ENCODE assay signal across 25 cellular contexts in the genomic region with DNA sequence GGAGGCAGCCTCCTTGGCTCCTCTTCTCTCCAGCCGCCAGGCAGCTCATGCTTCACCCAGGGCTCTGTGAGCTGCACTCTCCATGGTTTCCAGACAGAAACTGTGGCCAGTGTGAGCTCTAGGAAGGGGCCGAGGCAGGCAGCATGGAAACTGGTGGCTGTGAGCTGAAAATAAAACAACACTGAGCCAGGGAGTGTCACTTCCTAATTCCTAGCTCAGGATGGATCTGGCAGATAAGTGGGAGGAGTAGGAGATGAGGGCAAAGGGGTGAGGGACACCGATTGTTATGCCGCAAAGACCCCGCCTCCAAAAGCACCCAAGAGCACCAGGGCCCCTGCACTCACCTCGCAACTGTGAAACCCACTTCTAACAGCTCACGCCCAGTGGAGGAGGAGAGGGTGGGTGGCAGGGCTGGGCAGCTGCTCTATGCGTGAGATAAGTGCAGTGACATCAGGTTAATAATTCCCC.
DNase-seq lines count a peak whose midpoint lies in the region; ATAC-seq, FAIRE-seq and TF ChIP-seq lines count a peak whose summit lies in the region.
"Had no signal": no experiment of that assay in that cellular context is flagged by ENCODE, and none has a peak within 500 bp of the region (broad histone marks: within the 10 kb centered on the region; RNA-seq: fewer than 3 reads in every experiment).

No MANE protein-coding gene starts in this region.

- peak overlapping the region; percentile 2; the same call in 1 of the 2 replicates for H3K4me2 ChIP-seq in OCI-LY3 (ENCODE audit: low read length)
- H3K4me2 ChIP-seq: BLaER1 had no signal

- no peak overlapping the region for H2AFZ ChIP-seq in OCI-LY3 (ENCODE audit: low read depth, low read length)

- no peaks in the 10 kb centered on the region for H3K79me2 ChIP-seq in OCI-LY3 (ENCODE audit: low read length)

- ATAC-seq in left cardiac atrium = peak in 1 of 2 donors; percentile 61
- no peak for ATAC-seq in Right ventricle myocardium superior (ENCODE audit: poor library complexity)
- ATAC-seq in GM21528 (IDR thresholded peaks at IDR 0.05; ENCODE audit: low FRiP score, unreplicated experiment) = no peak
- ATAC-seq in GM21360 (IDR thresholded peaks at IDR 0.05; ENCODE audit: unreplicated experiment) = no peak
- ATAC-seq: activated CD8-positive, alpha-beta T cell treated with anti-CD3 and anti-CD28 coated beads for 36 hours; foreskin keratinocyte; HCT116; T-helper 17 cell had no signal

- TF ChIP-seq POLR2A in sigmoid colon (IDR thresholded peaks at IDR 0.05) = no peak

- intact Hi-C loops in left cardiac atrium (cut with DNase I) = no loop called here
- intact Hi-C loops in Right ventricle myocardium superior (cut with DNase I) = no loop called here
- intact Hi-C loops in sigmoid colon (cut with DNase I) = no loop called here

- no peak for TF ChIP-seq CTCF in OCI-LY3 (IDR thresholded peaks at IDR 0.05; ENCODE audit: low read depth, low read length)
- no peak for TF ChIP-seq CTCF in sigmoid colon (IDR thresholded peaks at IDR 0.05)

- WGBS in sigmoid colon, 2 donors = 68 to 73% methylated on average over 8 of the region's 8 CpGs

- H3K27ac ChIP-seq in OCI-LY3 (ENCODE audit: low read length) (no peak overlapping the region), sigmoid colon (no peak overlapping the region)
- H3K27ac ChIP-seq: BLaER1, foreskin keratinocyte, right lobe of liver, thoracic aorta had no signal

- H3K9me3 ChIP-seq in OCI-LY3 (ENCODE audit: insufficient read depth, low read length) (0 out of 2 replicates have a peak, but pooled peaks cover 5% of the 10 kb centered on the region), sigmoid colon (no peaks in the 10 kb centered on the region)
- H3K9me3 ChIP-seq: Caco-2, right lobe of liver, thoracic aorta had no signal

- H3K4me1 ChIP-seq in OCI-LY3 (ENCODE audit: low read length) (peaks cover 32% of the 10 kb centered on the region), sigmoid colon (no peaks in the 10 kb centered on the region)
- H3K4me1 ChIP-seq: BLaER1, Caco-2, foreskin keratinocyte, right lobe of liver had no signal

- H3K9ac ChIP-seq in OCI-LY3 (ENCODE audit: low read length) = no peak overlapping the region
- H3K9ac ChIP-seq: BLaER1 had no signal

- H3K27me3 ChIP-seq in OCI-LY3 (ENCODE audit: low read depth, low read length) = peaks cover 39% of the 10 kb centered on the region
- no peaks in the 10 kb centered on the region for H3K27me3 ChIP-seq in sigmoid colon
- H3K27me3 ChIP-seq: BLaER1, foreskin keratinocyte, right lobe of liver had no signal

- no peaks in the 10 kb centered on the region for H3K36me3 ChIP-seq in OCI-LY3 (replicated peaks; ENCODE audit: low read depth, low read length)
- no peaks in the 10 kb centered on the region for H3K36me3 ChIP-seq in sigmoid colon
- H3K36me3 ChIP-seq: BLaER1, right lobe of liver, thoracic aorta had no signal

- H3K4me3 ChIP-seq in OCI-LY3 (ENCODE audit: low read length) (no peak overlapping the region), sigmoid colon (no peak overlapping the region)
- H3K4me3 ChIP-seq: BLaER1, right lobe of liver, thoracic aorta had no signal

- FAIRE-seq in urothelium cell line (lab: Jason Lieb, UNC) = no peak
- FAIRE-seq: RCC 7860 had no signal

- no peak for TF ChIP-seq EP300 in sigmoid colon (IDR thresholded peaks at IDR 0.05)

- H4K20me1 ChIP-seq in OCI-LY3 (ENCODE audit: insufficient read depth, low read length) = no peaks in the 10 kb centered on the region
- H4K20me1 ChIP-seq: BLaER1 had no signal

- DNase-seq in left cardiac atrium = peak; percentile 31
- no peak for DNase-seq in Right ventricle myocardium superior
- DNase-seq in dermis blood vessel endothelial cell = peak; percentile 5
- DNase-seq in sigmoid colon = peak; percentile 24
- DNase-seq in urothelium cell line (ENCODE audit: low spot score) = no peak
- DNase-seq: activated CD8-positive, alpha-beta T cell treated with anti-CD3 and anti-CD28 coated beads for 36 hours; activated gamma-delta T cell; activated T-cell treated with anti-CD3 and anti-CD28 coated beads for 4 hours; Caco-2; DMS79; effector CD8-positive, alpha-beta T cell; foreskin keratinocyte; NCI-H2029 treated with DMSO at 0.1 percent for 48 hours; NCI-H510A; nephron progenitor cell; right lobe of liver; stimulated activated naive CD4-positive, alpha-beta T cell treated with Interleukin-2 at 50 U/mL for 16 hours; T-helper 17 cell had no signal

Comparison
In these comparisons a context has a peak if more than half of its experiments do, and no peak if none do; other contexts are left out.
1. DNase-seq: peak in left cardiac atrium (single experiment), dermis blood vessel endothelial cell (single experiment) and sigmoid colon (single experiment); none in Right ventricle myocardium superior (single experiment) and urothelium cell line (single experiment).